In genomic region chr19:53333071-53333465, GRCh38 we compare ENCODE assay signal across 2 cellular contexts.
TF ChIP-seq lines count a peak whose summit lies in the region.

No MANE protein-coding gene starts in this region.

TF ChIP-seq in HCT116, 20 proteins besides CTCF, POLR2A, EP300 and RAD21:
- no peak for TF ChIP-seq JUND (IDR thresholded peaks at IDR 0.05)
- no peak for TF ChIP-seq POLR2AphosphoS5 (IDR thresholded peaks at IDR 0.05; ENCODE audit: low read depth, low read length)
- no peak for TF ChIP-seq EZH2phosphoT487 (IDR thresholded peaks at IDR 0.05; ENCODE audit: borderline replicate concordance)
- no peak for TF ChIP-seq ATF3 (IDR thresholded peaks at IDR 0.05)
- TF ChIP-seq SIN3A (IDR thresholded peaks at IDR 0.05; ENCODE audit: low read depth), result no peak
- TF ChIP-seq TCF7L2 (IDR thresholded peaks at IDR 0.05; ENCODE audit: borderline replicate concordance, extremely low read depth, insufficient read depth, insufficient read length), result no peak
- TF ChIP-seq SP1 (IDR thresholded peaks at IDR 0.05; ENCODE audit: low read depth), result no peak
- TF ChIP-seq EZH2 (IDR thresholded peaks at IDR 0.05), result no peak
- no peak for TF ChIP-seq ZFX (IDR thresholded peaks at IDR 0.05)
- no peak for TF ChIP-seq REST (IDR thresholded peaks at IDR 0.05; ENCODE audit: low read depth)
- TF ChIP-seq CBX3 (IDR thresholded peaks at IDR 0.05; ENCODE audit: low read depth), result no peak
- no peak for TF ChIP-seq EGR1 (IDR thresholded peaks at IDR 0.05; ENCODE audit: low read depth)
- TF ChIP-seq ZNF274 (IDR thresholded peaks at IDR 0.05; ENCODE audit: low read depth, low read length), result no peak
- no peak for TF ChIP-seq FOSL1 (IDR thresholded peaks at IDR 0.05; ENCODE audit: low read depth)
- no peak for TF ChIP-seq SRF (IDR thresholded peaks at IDR 0.05; ENCODE audit: low read depth)
- no peak for TF ChIP-seq YY1 (IDR thresholded peaks at IDR 0.05; ENCODE audit: extremely low read depth, insufficient replicate concordance, low read depth, low read length)
- no peak for TF ChIP-seq ELF1 (IDR thresholded peaks at IDR 0.05; ENCODE audit: borderline replicate concordance, low read depth)

TF ChIP-seq in HepG2, 621 proteins besides CTCF, POLR2A, EP300 and RAD21:
- TF ChIP-seq ZFX (CRISPR knock-in tag; IDR thresholded peaks at IDR 0.05; ENCODE audit: low read depth) (peak; percentile 10; the same call in 1 of the 2 replicates), DNMT3B (CRISPR knock-in tag; conservative IDR thresholded peaks at IDR 0.05) (no peak), ZFP91 (CRISPR knock-in tag; IDR thresholded peaks at IDR 0.05; ENCODE audit: borderline replicate concordance) (0 out of 2 replicates have a peak, but pooled peaks have one; percentile 7), ZNF263 (CRISPR knock-in tag; IDR thresholded peaks at IDR 0.05) (peak; percentile 97), GATAD2A (CRISPR knock-in tag; IDR thresholded peaks at IDR 0.05) (0 out of 2 replicates have a peak, but pooled peaks have one; percentile 8), RFX3 (CRISPR knock-in tag; IDR thresholded peaks at IDR 0.05) (no peak), LCORL (IDR thresholded peaks at IDR 0.05) (no peak), LCORL (CRISPR knock-in tag; IDR thresholded peaks at IDR 0.05) (peak; percentile 43; the same call in 1 of the 2 replicates), ZNF687 (CRISPR knock-in tag; IDR thresholded peaks at IDR 0.05) (peak; percentile 37; the same call in 1 of the 2 replicates), PRDM10 (CRISPR knock-in tag; IDR thresholded peaks at IDR 0.05; ENCODE audit: low read depth) (peak; percentile 86; the same call in 1 of the 2 replicates)
TF ChIP-seq in HepG2: peak in this region for 7.
